ENCODE assay signal across 8 cellular contexts in the genomic region with DNA sequence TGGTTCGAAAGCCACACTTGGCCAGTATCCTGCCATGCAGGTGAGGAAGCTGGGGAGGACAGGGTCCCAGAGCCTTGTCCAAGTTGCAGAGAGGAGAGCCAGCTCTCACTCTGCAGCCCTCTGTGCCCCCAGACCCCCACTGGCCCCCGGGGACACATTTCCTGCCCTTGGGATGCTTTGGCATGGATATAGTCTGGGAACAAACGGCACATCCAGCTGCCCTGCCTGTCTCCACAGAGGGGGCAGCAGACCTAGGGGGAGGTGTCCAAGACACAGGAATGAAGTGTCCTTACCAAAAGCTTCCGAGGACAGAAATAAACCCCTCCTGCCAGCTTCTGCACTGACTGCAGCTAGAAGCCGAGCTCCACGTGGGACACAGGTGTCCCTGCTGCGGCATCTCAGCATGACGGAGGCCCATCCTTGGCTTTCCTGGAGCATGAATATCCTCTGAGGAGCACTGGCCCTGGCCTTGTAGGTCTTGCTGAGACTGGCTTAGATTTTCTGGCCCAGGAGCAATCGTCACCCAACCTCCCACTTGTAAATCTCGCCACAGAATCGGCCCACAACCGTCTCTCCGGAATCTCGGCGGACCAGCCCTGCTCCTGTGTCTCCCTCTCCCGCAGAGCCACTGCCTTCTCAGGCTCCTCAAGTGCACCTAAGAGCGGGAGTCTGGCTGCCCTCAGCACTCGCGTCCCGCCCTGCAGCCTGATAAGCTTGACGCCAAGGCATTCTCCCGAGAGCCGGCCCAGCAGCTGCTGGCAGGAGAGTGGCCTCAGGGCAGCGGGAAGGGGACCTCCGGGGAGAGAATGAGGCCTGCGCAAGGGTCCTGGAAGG. TPM values are rescaled to one million over a fixed set of nuclear protein-coding genes. Genes with fewer than 3 reads are reported as not detected.
A peak's percentile ranks its signal among the peaks of the same experiment; 100 is the strongest.
DNase-seq lines count a peak whose midpoint lies in the region; ATAC-seq and TF ChIP-seq lines count a peak whose summit lies in the region.

No MANE protein-coding gene starts in this region.

- peaks cover 41% of the 10 kb centered on the region for H3F3A ChIP-seq in PC-9 (ENCODE audit: insufficient read depth, low read depth)

- H3K4me1 ChIP-seq in PC-9 (replicated peaks; ENCODE audit: insufficient read depth) = peaks cover 32% of the 10 kb centered on the region
- peaks cover 19 to 54% (median 43%) of the 10 kb centered on the region in 5 donors for H3K4me1 ChIP-seq in subcutaneous abdominal adipose tissue (ENCODE audit: control insufficient read depth in 5 of 5, insufficient read depth in 5 of 5, low read length in 5 of 5)

- no peaks in the 10 kb centered on the region for H3K36me3 ChIP-seq in PC-9 (ENCODE audit: low read depth)
- H3K36me3 ChIP-seq in subcutaneous abdominal adipose tissue (ENCODE audit: control insufficient read depth in 5 of 5, insufficient read depth in 5 of 5, low read length in 5 of 5) = peaks cover 0 to 4% (median 0%) of the 10 kb centered on the region in 5 donors

- ATAC-seq in Right ventricle myocardium inferior (peak; percentile 44), left lobe of liver (peak; percentile 7), GM19023 (IDR thresholded peaks at IDR 0.05; ENCODE audit: unreplicated experiment) (no peak)
- ATAC-seq in activated CD4-positive, CD25-positive, alpha-beta regulatory T cell treated with anti-CD3 and anti-CD28 coated beads, Interleukin-2, amount 50 U/mL, for 24 hours = no peak

- intact Hi-C loops in Right ventricle myocardium inferior (cut with DNase I) = loop anchor here (2.0 kb wide), 1 partner anchor 102 kb away; a partner anchor contains a TSS
- intact Hi-C loops in cardiac septum (cut with DNase I) = no loop called here
- intact Hi-C loops in PC-9 (cut with micrococcal nuclease; ENCODE audit: unreplicated experiment) = loop anchor here (2.0 to 5.0 kb wide), 3 partner anchors 99 to 156 kb away; a partner anchor contains a TSS

- peak overlapping the region; percentile 100 for H3K4me2 ChIP-seq in PC-9

- peak overlapping the region; percentile 71 to 96 (median 92) for H3K9ac ChIP-seq in subcutaneous abdominal adipose tissue (ENCODE audit: low read length in 5 of 5)

- H3K27ac ChIP-seq in PC-9 (peak overlapping the region; percentile 78), caudate nucleus (ENCODE audit: low read depth, low read length) (peak overlapping the region; percentile 99), subcutaneous abdominal adipose tissue (ENCODE audit: low read depth, low read length) (peak overlapping the region; percentile 92)

- peak; percentile 77 for DNase-seq in Right ventricle myocardium inferior (ENCODE audit: missing footprints)
- no peak for DNase-seq in cardiac septum (ENCODE audit: low spot score)
- DNase-seq in PC-9 = peak in 1 of 2 experiments; percentile 51
- DNase-seq in caudate nucleus (lab: John Stamatoyannopoulos, UW) = peak in 10 of 61 donors; percentile 41 to 70 (median 60)
- no peak for DNase-seq in left lobe of liver (ENCODE audit: low spot score)

- TF ChIP-seq CTCF in PC-9 (conservative IDR thresholded peaks at IDR 0.05) = no peak

- TSS peak; percentile 33 for BruUV-seq in PC-9 (replicated peaks; lab: Mats Ljungman, UMichigan)

- H3K9me2 ChIP-seq in PC-9 (ENCODE audit: insufficient read depth) = no peaks in the 10 kb centered on the region

- H3K9me3 ChIP-seq in PC-9 (ENCODE audit: insufficient read depth, low read depth) (no peaks in the 10 kb centered on the region), subcutaneous abdominal adipose tissue (ENCODE audit: control insufficient read depth in 5 of 5, low read length in 5 of 5) (no peaks in the 10 kb centered on the region)

- CTCF ChIA-PET in PC-9 (lab: Charles Lee) = interaction anchor here (0.5 to 0.6 kb wide), 2 partner anchors 173 to 200 kb away, joined by 3 read pairs; no protein-coding TSS in a partner anchor

- H3K4me3 ChIP-seq in PC-9 = peak overlapping the region; percentile 72
- H3K4me3 ChIP-seq in subcutaneous abdominal adipose tissue (ENCODE audit: low read depth in 1 of 5, low read length in 5 of 5) = peak overlapping the region; percentile 72 to 85 (median 77)

- peaks cover 57% of the 10 kb centered on the region for H4K20me1 ChIP-seq in PC-9 (ENCODE audit: insufficient read depth)

- H3K79me2 ChIP-seq in PC-9 (ENCODE audit: low read depth) = peaks cover 62% of the 10 kb centered on the region

- H3K27me3 ChIP-seq in PC-9 (ENCODE audit: insufficient read depth, low read depth) (no peaks in the 10 kb centered on the region), subcutaneous abdominal adipose tissue (ENCODE audit: control insufficient read depth in 5 of 5, insufficient read depth in 4 of 5, low read length in 5 of 5) (no peaks in the 10 kb centered on the region)

- H2AFZ ChIP-seq in PC-9 = peak overlapping the region; percentile 75; the same call in 1 of the 2 replicates

- POLR2A ChIA-PET in PC-9 (lab: Charles Lee; ENCODE audit: unreplicated experiment) = interaction anchor here (0.6 to 1.1 kb wide), 9 partner anchors 8 to 1612 kb away, joined by 3 to 10 read pairs (median 5); a partner anchor contains a TSS

RNA-seq across cellular contexts. Expression of a gene that starts 1.1 kb away (rescaled TPM):
- total RNA-seq in Right ventricle myocardium inferior (16.8 TPM), cardiac septum (18.5 TPM), PC-9 (2021) (66.8 and 68.9 TPM in 2 replicates), left lobe of liver (31.6 TPM)

RNA-seq across cellular contexts. Expression of a gene that starts 33.8 kb away (rescaled TPM):
- total RNA-seq in Right ventricle myocardium inferior (not detected), cardiac septum (not detected), PC-9 (2021) (0.35 TPM in 1 of 2 replicates, not detected in the other), left lobe of liver (not detected)

RNA-seq across cellular contexts. Expression of a gene that starts 40.4 kb away (rescaled TPM):
- total RNA-seq in Right ventricle myocardium inferior (0.57 TPM), cardiac septum (0.30 TPM), PC-9 (2021) (not detected in 2 replicates), left lobe of liver (0.28 TPM)

RNA-seq across cellular contexts. Expression of a gene that starts 43.4 kb away (rescaled TPM):
- total RNA-seq in Right ventricle myocardium inferior = 16.6 TPM
- total RNA-seq in cardiac septum = 25.5 TPM
- 72.5 and 96.1 TPM in 2 replicates for total RNA-seq in PC-9 (2021)
- total RNA-seq in left lobe of liver = 42.1 TPM

Comparison
In these comparisons a context has a peak if more than half of its experiments do, and no peak if none do; other contexts are left out.
1. ATAC-seq: peak in Right ventricle myocardium inferior (single experiment) and left lobe of liver (single experiment); none in activated CD4-positive, CD25-positive, alpha-beta regulatory T cell treated with anti-CD3 and anti-CD28 coated beads, Interleukin-2, amount 50 U/mL, for 24 hours (0 of 2) and GM19023 (single experiment).
2. Peak in every context shown above with its lines, with median percentiles within 50 percentile points of each other: H3K27ac ChIP-seq.